Comparison of ENCODE assay signal across 28 cellular contexts in the genomic region with DNA sequence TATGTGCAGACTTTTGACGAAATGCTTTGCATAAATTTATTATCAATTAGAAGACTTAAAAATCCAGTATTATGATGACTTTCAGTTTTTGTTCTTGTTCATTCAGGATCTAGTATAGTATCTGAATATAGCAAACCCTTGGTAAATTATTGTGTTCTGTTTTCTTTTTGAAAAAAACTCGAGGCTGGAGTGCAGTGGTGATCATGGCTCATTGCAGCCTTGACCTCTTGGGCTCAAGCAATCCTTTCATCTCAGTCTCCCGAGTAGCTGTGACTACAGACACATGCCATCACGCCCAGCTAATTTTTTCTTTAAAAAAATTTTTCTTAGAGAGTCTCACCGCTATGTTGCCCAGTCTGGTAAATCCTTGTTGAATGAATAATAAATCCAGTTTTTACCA. TPM values are rescaled to one million over a fixed set of nuclear protein-coding genes. Genes with fewer than 3 reads are reported as not detected.
DNase-seq lines count a peak whose midpoint lies in the region; ATAC-seq and TF ChIP-seq lines count a peak whose summit lies in the region.
"Had no signal": no experiment of that assay in that cellular context is flagged by ENCODE, and none has a peak within 500 bp of the region (broad histone marks: within the 10 kb centered on the region; RNA-seq: fewer than 3 reads in every experiment).

No MANE protein-coding gene starts in this region.

- no peaks in the 10 kb centered on the region for H3K27me3 Mint-ChIP-seq in neural crest cell (ENCODE audit: low read depth)

- H3K4me3 ChIP-seq in WERI-Rb-1 (ENCODE audit: low read depth, low read length) = no peak overlapping the region
- H3K4me3 ChIP-seq in fibroblast of the aortic adventitia (ENCODE audit: low read depth, low read length) = no peak overlapping the region
- no peak overlapping the region for H3K4me3 ChIP-seq in tibial nerve
- H3K4me3 ChIP-seq: K562, PC-9, psoas muscle, SJSA1, tibial artery had no signal

- peaks cover 0 to 18% (median 0%) of the 10 kb centered on the region in 4 donors for H3K4me1 ChIP-seq in tibial nerve

- TF ChIP-seq POLR2A in tibial nerve (IDR thresholded peaks at IDR 0.05) (no peak), GM18505 (IDR thresholded peaks at IDR 0.05; ENCODE audit: borderline replicate concordance, extremely low read depth, insufficient read depth, insufficient read length) (no peak)

- no peak overlapping the region for H3K27ac Mint-ChIP-seq in neural crest cell (ENCODE audit: unreplicated experiment)
- H3K27ac Mint-ChIP-seq: activated CD4-positive, alpha-beta memory T cell treated with anti-CD3 and anti-CD28 coated beads, Interleukin-2, amount 10 ng/mL, durations not matched to agents 7 days and 5 days; CD4-positive, alpha-beta T cell; effector memory CD8-positive, alpha-beta T cell; natural killer cell; WTC11 had no signal

- H3K4me1 Mint-ChIP-seq in neural crest cell = peaks cover 76% of the 10 kb centered on the region

- no peaks in the 10 kb centered on the region for H3K9me3 ChIP-seq in WERI-Rb-1 (ENCODE audit: severe bottlenecking)
- H3K9me3 ChIP-seq in tibial nerve = no peaks in the 10 kb centered on the region
- H3K9me3 ChIP-seq: psoas muscle, tibial artery had no signal

- peaks cover 28% of the 10 kb centered on the region for H3K36me3 ChIP-seq in WERI-Rb-1
- no peaks in the 10 kb centered on the region for H3K36me3 ChIP-seq in tibial nerve
- H3K36me3 ChIP-seq: tibial artery had no signal

- no peaks in the 10 kb centered on the region for H3K9me3 Mint-ChIP-seq in neural crest cell
- H3K9me3 Mint-ChIP-seq: activated CD4-positive, alpha-beta memory T cell treated with anti-CD3 and anti-CD28 coated beads, Interleukin-2, amount 10 ng/mL, durations not matched to agents 7 days and 5 days; CD4-positive, alpha-beta T cell; effector memory CD8-positive, alpha-beta T cell; natural killer cell; WTC11 had no signal

- no peak overlapping the region for H3K27ac ChIP-seq in WERI-Rb-1
- no peak overlapping the region for H3K27ac ChIP-seq in tibial nerve
- H3K27ac ChIP-seq: PC-9, psoas muscle, SJSA1, tibial artery had no signal

- H3K36me3 Mint-ChIP-seq in neural crest cell (ENCODE audit: low read depth) = peaks cover 8% of the 10 kb centered on the region
- H3K36me3 Mint-ChIP-seq: natural killer cell had no signal

- H3K4me3 Mint-ChIP-seq in neural crest cell = peak overlapping the region; percentile 68
- H3K4me3 Mint-ChIP-seq: activated CD4-positive, alpha-beta memory T cell treated with anti-CD3 and anti-CD28 coated beads, Interleukin-2, amount 10 ng/mL, durations not matched to agents 7 days and 5 days; CD4-positive, alpha-beta T cell; effector memory CD8-positive, alpha-beta T cell; natural killer cell; WTC11 had no signal

- H3K27me3 ChIP-seq in WERI-Rb-1 (ENCODE audit: insufficient read depth, low read depth, severe bottlenecking) (no peaks in the 10 kb centered on the region), tibial nerve (no peaks in the 10 kb centered on the region)
- H3K27me3 ChIP-seq: SJSA1, tibial artery had no signal

- no peak for TF ChIP-seq EP300 in tibial nerve (IDR thresholded peaks at IDR 0.05)

- 0 out of 2 replicates have a peak, but pooled peaks have one; percentile 2 for TF ChIP-seq CTCF in WERI-Rb-1 (IDR thresholded peaks at IDR 0.05; ENCODE audit: low read depth, low read length)
- peak; percentile 11 for TF ChIP-seq CTCF in fibroblast of the aortic adventitia (IDR thresholded peaks at IDR 0.05; ENCODE audit: insufficient read depth, low read length)
- no peak for TF ChIP-seq CTCF in neural crest cell (conservative IDR thresholded peaks at IDR 0.05)
- TF ChIP-seq CTCF in tibial nerve (IDR thresholded peaks at IDR 0.05) = no peak

- no peak for ATAC-seq in GM18505 (IDR thresholded peaks at IDR 0.05; ENCODE audit: unreplicated experiment)
- ATAC-seq: effector memory CD8-positive, alpha-beta T cell; K562; natural killer cell; psoas muscle; stimulated activated naive CD8-positive, alpha-beta T cell treated with anti-CD3 and anti-CD28 coated beads, Interleukin-15, Interleukin-2, amounts not matched to agents 100 U/mL and 50 U/mL, for 24 hours; WTC11 had no signal

- WGBS in tibial nerve, 2 donors = 65 to 69% methylated on average over 5 of the region's 5 CpGs

- peak; percentile 35 for DNase-seq in ELR (ENCODE audit: low read depth)
- DNase-seq in WERI-Rb-1 = no peak
- no peak for DNase-seq in fibroblast of the aortic adventitia (ENCODE audit: low read depth)
- no peak for DNase-seq in neural crest cell (ENCODE audit: low read depth, low spot score)
- no peak for DNase-seq in tibial nerve (ENCODE audit: low spot score in 2 of 2)
- no peak for DNase-seq in activated CD4-positive, CD25-positive, alpha-beta regulatory T cell (lab: John Stamatoyannopoulos, UW)
- no peak for DNase-seq in NCI-H1694 (lab: John Stamatoyannopoulos, UW)
- DNase-seq: activated CD4-positive, alpha-beta memory T cell treated with anti-CD3 and anti-CD28 coated beads, Interleukin-2, amount 10 ng/mL, durations not matched to agents 7 days and 5 days; activated naive CD4-positive, alpha-beta T cell; amniotic stem cell; CD4-positive, alpha-beta T cell; effector memory CD8-positive, alpha-beta T cell; natural killer cell; NCI-H187 treated with DMSO at 0.1 percent for 48 hours; NCI-H2227 treated with DMSO at 0.1 percent for 48 hours; PC-9; psoas muscle; small intestine; stimulated activated CD4-positive, alpha-beta T cell treated with anti-CD3 and anti-CD28 coated beads, Interleukin-4, amount 100 ng/mL, for 1 hour; stimulated activated naive CD8-positive, alpha-beta T cell treated with anti-CD3 and anti-CD28 coated beads, Interleukin-15, Interleukin-2, amounts not matched to agents 100 U/mL and 50 U/mL, for 24 hours; tibial artery had no signal

RNA-seq across cellular contexts. Expression of gene FARP1, which starts 4.6 kb away (rescaled TPM):
- total RNA-seq in fibroblast of the aortic adventitia (ENCODE audit: low replicate concordance) = 16.2 and 20.3 TPM in 2 replicates
- total RNA-seq in neural crest cell = 138 and 139 TPM in 2 replicates
- total RNA-seq in tibial nerve = 10 to 100 TPM; 21.4 to 28.5 (median 24.9) TPM

RNA-seq across cellular contexts. Expression of gene RNF113B, which starts 29.5 kb away (rescaled TPM):
- total RNA-seq in fibroblast of the aortic adventitia (ENCODE audit: low replicate concordance) (not detected in 2 replicates), neural crest cell (not detected in 2 replicates), tibial nerve (not detected)
- total RNA-seq: activated CD4-positive, alpha-beta memory T cell treated with anti-CD3 and anti-CD28 coated beads, Interleukin-2, amount 10 ng/mL, durations not matched to agents 7 days and 5 days; CD4-positive, alpha-beta T cell; H1; K562; mesenteric fat pad; natural killer cell; PC-9; psoas muscle; SJSA1; T-helper 2 cell treated with Interferon-gamma antibody and Interleukin-4, amounts not matched to agents 100 ng/mL and 5 ng/mL, for 36 hours; WTC11 had no signal

Comparison
In these comparisons a context has a peak if more than half of its experiments do, and no peak if none do; other contexts are left out.
1. CTCF ChIP-seq: peak in WERI-Rb-1 (single experiment) and fibroblast of the aortic adventitia (single experiment); none in neural crest cell (single experiment) and tibial nerve (0 of 5).